Comparison of ENCODE assay signal across 8 cellular contexts in the genomic region with DNA sequence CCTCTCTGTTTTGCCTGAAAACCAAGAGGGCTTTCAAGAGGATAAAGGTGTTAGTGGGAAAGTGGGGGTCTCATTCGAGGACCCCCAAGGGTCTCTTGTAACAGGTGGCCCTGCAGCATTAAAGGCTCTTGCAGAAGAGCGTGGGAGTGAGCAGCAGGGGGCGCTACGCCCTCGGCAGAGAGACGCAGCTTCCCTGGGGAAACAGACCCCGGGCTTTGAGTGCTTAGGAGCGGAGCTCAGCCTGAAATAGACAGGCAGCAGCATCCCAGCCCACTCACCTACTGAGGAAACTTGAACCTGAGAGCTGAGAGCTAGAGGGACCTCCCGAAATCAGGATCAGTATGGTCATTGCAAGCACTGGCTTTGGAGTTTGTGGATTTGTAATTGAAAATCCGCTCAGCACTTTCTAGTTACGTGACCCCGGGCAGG. TPM values are rescaled to one million over a fixed set of nuclear protein-coding genes. Genes with fewer than 3 reads are reported as not detected.
DNase-seq lines count a peak whose midpoint lies in the region; ATAC-seq and TF ChIP-seq lines count a peak whose summit lies in the region.

No MANE protein-coding gene starts in this region.

- WGBS in H9 (ENCODE audit: extremely low coverage, insufficient read length, low lambda C conversion rate), result no CpG with 5 or more reads among the region's 12 CpGs

- no peak overlapping the region for H4K8ac ChIP-seq in H9 (replicated peaks; ENCODE audit: insufficient read length, low read depth, low read length)

- no peaks in the 10 kb centered on the region for H4K20me1 ChIP-seq in H9 (ENCODE audit: control insufficient read depth, insufficient read depth, insufficient read length)

- no peak overlapping the region for H4K5ac ChIP-seq in H9 (ENCODE audit: insufficient read length, low read depth, low read length)

- no peaks in the 10 kb centered on the region for H3K9me3 ChIP-seq in H9 (ENCODE audit: control insufficient read depth, low read depth, low read length)

- peak; percentile 82 for DNase-seq in H9
- peak; percentile 55 for DNase-seq in NCI-H748 treated with DMSO at 0.1 percent for 48 hours (lab: John Stamatoyannopoulos, UW)
- DNase-seq in activated T-cell treated with anti-CD3 and anti-CD28 coated beads, Interleukin-2, amount 50 U/mL, for 72 hours, result peak; percentile 47 to 52
- DNase-seq in Right ventricle myocardium superior, result peak; percentile 66
- peak; percentile 64 for DNase-seq in progenitor cell of endocrine pancreas (ENCODE audit: low spot score, unreplicated experiment)
- DNase-seq in putamen (ENCODE audit: low spot score), result no peak

- H3K4me3 Mint-ChIP-seq in H9 (no peak overlapping the region), progenitor cell of endocrine pancreas (ENCODE audit: low read depth) (no peak overlapping the region)
- H3K4me3 Mint-ChIP-seq in activated T-cell treated with anti-CD3 and anti-CD28 coated beads, Interleukin-2, amount 50 U/mL, for 72 hours, result no peak overlapping the region

- H3K79me2 ChIP-seq in H9 (ENCODE audit: insufficient read depth, low read length), result no peaks in the 10 kb centered on the region

- peak; percentile 98 for TF ChIP-seq CTCF in C4-2B (conservative IDR thresholded peaks at IDR 0.05)
- TF ChIP-seq CTCF in H9 (conservative IDR thresholded peaks at IDR 0.05), result peak; percentile 99
- peak; percentile 96 for TF ChIP-seq CTCF in progenitor cell of endocrine pancreas (IDR thresholded peaks at IDR 0.05; ENCODE audit: unreplicated experiment)

- H3K18ac ChIP-seq in H9 (ENCODE audit: insufficient read length, low read depth, low read length), result no peak overlapping the region

- intact Hi-C loops in Right ventricle myocardium superior (cut with DNase I), result no loop called here

- no peak overlapping the region for H2BK5ac ChIP-seq in H9 (ENCODE audit: insufficient read length, low read length)

- no peak overlapping the region for H3K4ac ChIP-seq in H9 (ENCODE audit: low read depth, low read length)

- no peak overlapping the region for H3K4me2 ChIP-seq in H9 (ENCODE audit: insufficient read depth, insufficient read length, low read length)

- H2BK15ac ChIP-seq in H9 (ENCODE audit: low read depth, low read length), result no peak overlapping the region

- H3K23ac ChIP-seq in H9 (ENCODE audit: insufficient read length, low read depth, low read length), result no peak overlapping the region

- no peak overlapping the region for H2AK5ac ChIP-seq in H9 (ENCODE audit: insufficient read length, low read length)

- H2BK12ac ChIP-seq in H9 (ENCODE audit: insufficient read length, low read depth, low read length), result no peak overlapping the region

- H3K36me3 Mint-ChIP-seq in H9 (ENCODE audit: insufficient read depth in 1 of 3, low read depth in 3 of 3) (peaks cover 1 to 12% (median 3%) of the 10 kb centered on the region in 3 experiments; a peak in 4 of 7 replicates), progenitor cell of endocrine pancreas (ENCODE audit: insufficient read depth) (peaks cover 2% of the 10 kb centered on the region)
- peaks cover 4 to 6% of the 10 kb centered on the region in 2 donors for H3K36me3 Mint-ChIP-seq in activated T-cell treated with anti-CD3 and anti-CD28 coated beads, Interleukin-2, amount 50 U/mL, for 72 hours (ENCODE audit: insufficient read depth in 2 of 2)

- no peak overlapping the region for H2AFZ ChIP-seq in H9 (ENCODE audit: low read length)

- H3K14ac ChIP-seq in H9 (ENCODE audit: insufficient read depth, low read length), result no peak overlapping the region

- H3K23me2 ChIP-seq in H9 (ENCODE audit: insufficient read length, low read depth, low read length, poor library complexity, severe bottlenecking), result no peaks in the 10 kb centered on the region

- H3K4me1 Mint-ChIP-seq in H9 (no peaks in the 10 kb centered on the region), progenitor cell of endocrine pancreas (ENCODE audit: low read depth) (no peaks in the 10 kb centered on the region)
- H3K4me1 Mint-ChIP-seq in activated T-cell treated with anti-CD3 and anti-CD28 coated beads, Interleukin-2, amount 50 U/mL, for 72 hours (ENCODE audit: low read depth), result no peaks in the 10 kb centered on the region

- no peaks in the 10 kb centered on the region for H3K79me1 ChIP-seq in H9 (ENCODE audit: insufficient read depth, low read depth, low read length, poor library complexity, severe bottlenecking)

- H3K9me3 Mint-ChIP-seq in H9, result peaks cover 8 to 9% of the 10 kb centered on the region in 2 experiments
- peaks cover 3 to 5% of the 10 kb centered on the region in 2 donors for H3K9me3 Mint-ChIP-seq in activated T-cell treated with anti-CD3 and anti-CD28 coated beads, Interleukin-2, amount 50 U/mL, for 72 hours
- peaks cover 9% of the 10 kb centered on the region for H3K9me3 Mint-ChIP-seq in progenitor cell of endocrine pancreas (ENCODE audit: low read depth)

- H3K27ac Mint-ChIP-seq in H9, result no peak overlapping the region
- no peak overlapping the region for H3K27ac Mint-ChIP-seq in activated T-cell treated with anti-CD3 and anti-CD28 coated beads, Interleukin-2, amount 50 U/mL, for 72 hours
- H3K27ac Mint-ChIP-seq in progenitor cell of endocrine pancreas, result no peak overlapping the region

- no peak overlapping the region for H3K9ac ChIP-seq in H9 (ENCODE audit: extremely low read depth, insufficient read length, low read length)

- peaks cover 2% of the 10 kb centered on the region for H3K27me3 Mint-ChIP-seq in H9 (ENCODE audit: low read depth)
- H3K27me3 Mint-ChIP-seq in activated T-cell treated with anti-CD3 and anti-CD28 coated beads, Interleukin-2, amount 50 U/mL, for 72 hours (ENCODE audit: low read depth), result peaks cover 5% of the 10 kb centered on the region
- H3K27me3 Mint-ChIP-seq in progenitor cell of endocrine pancreas, result peaks cover 53% of the 10 kb centered on the region

- no peak overlapping the region for H3T11ph ChIP-seq in H9 (ENCODE audit: low read length)

- H3K27me3 ChIP-seq in H9 (ENCODE audit: insufficient read depth, low read length), result no peaks in the 10 kb centered on the region

- H3K27ac ChIP-seq in C4-2B (no peak overlapping the region), H9 (ENCODE audit: insufficient read length, low read depth, low read length) (no peak overlapping the region)

- no peaks in the 10 kb centered on the region for H3K4me1 ChIP-seq in H9 (ENCODE audit: insufficient read depth, low read length)

- no peak overlapping the region for H2BK120ac ChIP-seq in H9 (ENCODE audit: low read depth, low read length, poor library complexity, severe bottlenecking)

- no peak overlapping the region for H2BK20ac ChIP-seq in H9 (ENCODE audit: low read depth, low read length, poor library complexity, severe bottlenecking)

- ATAC-seq in activated T-cell treated with anti-CD3 and anti-CD28 coated beads, Interleukin-2, amount 50 U/mL, for 72 hours (replicated peaks in 1 of 2), result peak; percentile 42 to 52
- ATAC-seq in Right ventricle myocardium superior (ENCODE audit: poor library complexity) (peak; percentile 50), GM21723 (IDR thresholded peaks at IDR 0.05; ENCODE audit: unreplicated experiment) (no peak)

- no peak overlapping the region for H3K56ac ChIP-seq in H9 (ENCODE audit: insufficient read length, low read depth, low read length)

- H4K91ac ChIP-seq in H9 (ENCODE audit: insufficient read length, low read depth, low read length), result no peak overlapping the region

RNA-seq across cellular contexts. Expression of a gene that starts 25.7 kb away (rescaled TPM):
- total RNA-seq in H9 (2021) (1,715 and 1,872 TPM in 2 replicates), Right ventricle myocardium superior (1,108 TPM), progenitor cell of endocrine pancreas (1,112 and 1,115 TPM in 2 replicates)
- total RNA-seq in activated T-cell treated with anti-CD3 and anti-CD28 coated beads, Interleukin-2, amount 50 U/mL, for 72 hours, result 1,000 to 10,000 TPM; 2,514 to 2,771 TPM
